In genomic region chr20:2480381-2480780, GRCh38 we compare ENCODE assay signal across 9 cellular contexts. TPM values are rescaled to one million over a fixed set of nuclear protein-coding genes. Genes with fewer than 3 reads are reported as not detected.
"Had no signal": no experiment of that assay in that cellular context is flagged by ENCODE, and none has a peak within 500 bp of the region (broad histone marks: within the 10 kb centered on the region; RNA-seq: fewer than 3 reads in every experiment).

No MANE protein-coding gene starts in this region.

- DNase-seq: IMR-90, KBM-7, KG1 had no signal

- H3K27ac Mint-ChIP-seq: IgD-negative memory B cell had no signal

- FAIRE-seq: HTR-8/SVneo, K562 had no signal

- H3K27me3 Mint-ChIP-seq: IgD-negative memory B cell had no signal

- H3K4me1 Mint-ChIP-seq: IgD-negative memory B cell had no signal

- ATAC-seq: K562 had no signal

- H3K4me3 ChIP-seq: K562 had no signal

- H3K4me3 Mint-ChIP-seq: IgD-negative memory B cell had no signal

- H3K27ac ChIP-seq: HL-60 had no signal

RNA-seq across cellular contexts. Expression of gene TMC2, which starts 56.0 kb away (rescaled TPM):
- total RNA-seq: HT-29, HT1080, IMR-90, K562 had no signal
- polyA plus RNA-seq: IgD-negative memory B cell, IMR-90, K562 had no signal
